In genomic region chr14:52874389-52874788, GRCh38 we compare ENCODE assay signal across 18 cellular contexts.
"Had no signal": no experiment of that assay in that cellular context is flagged by ENCODE, and none has a peak within 500 bp of the region (broad histone marks: within the 10 kb centered on the region; RNA-seq: fewer than 3 reads in every experiment).

No MANE protein-coding gene starts in this region.

- H3K4me3 ChIP-seq: lower lobe of right lung, thyroid gland had no signal

- H3K27ac Mint-ChIP-seq: effector memory CD8-positive, alpha-beta T cell; mesothelial cell of epicardium; natural killer cell treated with Interleukin-12 subunit alpha and Interleukin-12 subunit beta and Interleukin-15 and Interleukin-18, amount 100 ng/mL, for 72 hours; progenitor cell of endocrine pancreas; T-helper 1 cell treated with Interleukin-12 subunit alpha and Interleukin-12 subunit beta and Interleukin-4 antibody, amounts not matched to agents 30 μg/mL and 1 μg/mL, for 36 hours had no signal

- H3K9me3 ChIP-seq: lower lobe of right lung, thyroid gland had no signal

- H3K27me3 ChIP-seq: thyroid gland had no signal

- H3K4me1 Mint-ChIP-seq: mesothelial cell of epicardium had no signal

- H3K27ac ChIP-seq: lower lobe of right lung, thyroid gland had no signal

- H3K36me3 Mint-ChIP-seq: natural killer cell treated with Interleukin-12 subunit alpha and Interleukin-12 subunit beta and Interleukin-15 and Interleukin-18, amount 100 ng/mL, for 72 hours had no signal

- H3K9me3 Mint-ChIP-seq: activated T-cell treated with anti-CD3 and anti-CD28 coated beads, Interleukin-2, amount 50 U/mL, for 4 hours; effector memory CD8-positive, alpha-beta T cell; mesothelial cell of epicardium; natural killer cell treated with Interleukin-12 subunit alpha and Interleukin-12 subunit beta and Interleukin-15 and Interleukin-18, amount 100 ng/mL, for 72 hours; T-helper 1 cell treated with Interleukin-12 subunit alpha and Interleukin-12 subunit beta and Interleukin-4 antibody, amounts not matched to agents 30 μg/mL and 1 μg/mL, for 36 hours had no signal

- H3K27me3 Mint-ChIP-seq: natural killer cell treated with Interleukin-12 subunit alpha and Interleukin-12 subunit beta and Interleukin-15 and Interleukin-18, amount 100 ng/mL, for 72 hours; progenitor cell of endocrine pancreas had no signal

- H3K4me1 ChIP-seq: lower lobe of right lung had no signal

- DNase-seq: activated CD4-positive, alpha-beta T cell treated with anti-CD3 and anti-CD28 coated beads, Interleukin-2, amount 50 U/mL, for 1 hour; activated CD4-positive, CD25-positive, alpha-beta regulatory T cell treated with anti-CD3 and anti-CD28 coated beads, Interleukin-2, amount 50 U/mL, for 72 hours; activated CD8-positive, alpha-beta memory T cell treated with anti-CD3 and anti-CD28 coated beads, Interleukin-2, amount 50 U/mL, for 4 hours; activated effector memory CD4-positive, alpha-beta T cell treated with Interleukin-2 at 50 U/mL for 16 hours; activated naive CD4-positive, alpha-beta T cell treated with anti-CD3 and anti-CD28 coated beads, Interleukin-2, amount 50 U/mL, for 16 hours; activated T-cell treated with anti-CD3 and anti-CD28 coated beads, Interleukin-2, amount 50 U/mL, for 4 hours; effector memory CD8-positive, alpha-beta T cell; hypothalamus; lower lobe of right lung; stimulated activated CD4-positive, alpha-beta T cell treated with anti-CD3 and anti-CD28 coated beads, Interleukin-12 subunit alpha, Interleukin-12 subunit beta, amount 100 ng/mL, for 4 hours; stimulated activated CD4-positive, alpha-beta T cell treated with anti-CD3 and anti-CD28 coated beads, Interleukin-1b, Interleukin-23, amount 100 ng/mL, for 48 hours; stimulated activated CD8-positive, alpha-beta memory T cell treated with anti-CD3 and anti-CD28 coated beads, Interleukin-4, amount 100 ng/mL, for 48 hours; stimulated activated naive CD4-positive, alpha-beta T cell had no signal

- H3K4me3 Mint-ChIP-seq: activated T-cell treated with anti-CD3 and anti-CD28 coated beads, Interleukin-2, amount 50 U/mL, for 4 hours; effector memory CD8-positive, alpha-beta T cell; mesothelial cell of epicardium; natural killer cell treated with Interleukin-12 subunit alpha and Interleukin-12 subunit beta and Interleukin-15 and Interleukin-18, amount 100 ng/mL, for 72 hours; T-helper 1 cell treated with Interleukin-12 subunit alpha and Interleukin-12 subunit beta and Interleukin-4 antibody, amounts not matched to agents 30 μg/mL and 1 μg/mL, for 36 hours had no signal
